Comparison of ENCODE assay signal across 13 cellular contexts in the genomic region with DNA sequence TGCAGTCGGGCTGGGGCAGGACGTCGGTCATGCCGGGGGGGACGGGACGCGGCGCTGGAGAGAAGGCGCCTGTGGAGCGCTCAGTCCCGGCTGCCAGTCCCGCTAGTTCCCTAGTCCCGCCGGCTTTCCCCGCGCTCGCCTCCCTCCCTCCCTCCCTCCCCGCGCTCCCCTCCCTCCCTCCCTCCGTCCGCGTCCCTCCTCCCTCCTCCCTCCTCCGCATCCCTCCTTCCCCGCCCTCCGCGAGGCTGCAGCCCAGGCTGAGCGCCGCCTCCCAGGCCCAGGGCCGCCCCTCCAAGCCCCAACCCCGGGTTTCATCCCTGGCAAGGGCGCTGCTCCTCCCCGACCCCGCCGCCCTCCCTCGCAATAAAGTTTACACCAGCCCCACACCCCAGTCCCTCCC. TPM values are rescaled to one million over a fixed set of nuclear protein-coding genes. Genes with fewer than 3 reads are reported as not detected.
DNase-seq lines count a peak whose midpoint lies in the region; ATAC-seq lines count a peak whose summit lies in the region.
"Had no signal": no experiment of that assay in that cellular context is flagged by ENCODE, and none has a peak within 500 bp of the region (broad histone marks: within the 10 kb centered on the region; RNA-seq: fewer than 3 reads in every experiment).

No MANE protein-coding gene starts in this region.

- ATAC-seq in sciatic nerve (peak; percentile 74), HG03354 (IDR thresholded peaks at IDR 0.05; ENCODE audit: poor library complexity, severe bottlenecking, unreplicated experiment) (no peak), GM19452 (IDR thresholded peaks at IDR 0.05; ENCODE audit: unreplicated experiment) (no peak), HG02571 (IDR thresholded peaks at IDR 0.05; ENCODE audit: unreplicated experiment) (no peak)
- ATAC-seq: natural killer cell had no signal

- no peaks in the 10 kb centered on the region for H3K36me3 ChIP-seq in MG63

- in situ Hi-C loops in G401 (cut with HindIII; ENCODE audit: low sequenced_read_pairs) = no loop called here

- H3K9me3 ChIP-seq in iPS-18c (ENCODE audit: control insufficient read depth, insufficient read depth, low read length) = no peaks in the 10 kb centered on the region
- no peaks in the 10 kb centered on the region for H3K9me3 ChIP-seq in MG63

- DNase-seq in G401 (ENCODE audit: low spot score) = peak; percentile 18
- peak; percentile 86 for DNase-seq in ecto neural progenitor cell (ENCODE audit: low spot score)
- DNase-seq in sciatic nerve (ENCODE audit: low spot score) = peak; percentile 85
- no peak for DNase-seq in MG63
- DNase-seq: activated gamma-delta T cell treated with Interleukin-2 at 50 U/mL for 16 hours; CD4-positive, alpha-beta memory T cell; erythroblast; natural killer cell; NCI-H1105 treated with DMSO at 0.1 percent for 48 hours had no signal

- intact Hi-C loops in sciatic nerve (cut with DNase I) = no loop called here

- H3K4me3 ChIP-seq in iPS-18c (ENCODE audit: insufficient read depth, low read depth, low read length) = peak overlapping the region; percentile 58
- H3K4me3 ChIP-seq in MG63 = no peak overlapping the region

- no peaks in the 10 kb centered on the region for H3K27me3 ChIP-seq in MG63

RNA-seq across cellular contexts. Expression of a gene that starts 34.8 kb away (rescaled TPM):
- 25.9 and 27.4 TPM in 2 replicates for total RNA-seq in G401 (2014; rRNA removed; shearing (Covaris generic))
- 9.3 TPM for total RNA-seq in sciatic nerve
- 16.0 and 22.8 TPM in 2 replicates for total RNA-seq in MG63 (2014; rRNA removed; shearing (Covaris generic); ENCODE audit: low replicate concordance)

RNA-seq across cellular contexts. Expression of a gene that starts 52.1 kb away (rescaled TPM):
- total RNA-seq in G401 (2014; rRNA removed; shearing (Covaris generic)) = 133 and 147 TPM in 2 replicates
- 44.3 TPM for total RNA-seq in sciatic nerve
- 95.7 and 100 TPM in 2 replicates for total RNA-seq in MG63 (2014; rRNA removed; shearing (Covaris generic); ENCODE audit: low replicate concordance)
